In genomic region chr12:68559246-68559645, GRCh38 we compare ENCODE assay signal across 1 cellular context.
TF ChIP-seq lines count a peak whose summit lies in the region.

No MANE protein-coding gene starts in this region.

TF ChIP-seq in GM12878, 131 proteins besides CTCF, POLR2A, EP300 and RAD21:
- TF ChIP-seq SPI1 (IDR thresholded peaks at IDR 0.05; ENCODE audit: borderline replicate concordance, insufficient read depth, low read depth, low read length), result peak; percentile 4; the same call in 1 of the 2 replicates
- TF ChIP-seq RELB (IDR thresholded peaks at IDR 0.05; ENCODE audit: low read depth), result no peak
